39 cellular contexts compared by ENCODE assay signal in genomic region chr5:6111131-6111530, GRCh38.
"Had no signal": no experiment of that assay in that cellular context is flagged by ENCODE, and none has a peak within 500 bp of the region (broad histone marks: within the 10 kb centered on the region; RNA-seq: fewer than 3 reads in every experiment).

No MANE protein-coding gene starts in this region.

- H3K9me3 Mint-ChIP-seq: activated naive CD4-positive, alpha-beta T cell treated with anti-CD3 and anti-CD28 coated beads for 36 hours; activated naive CD4-positive, alpha-beta T cell treated with anti-CD3 and anti-CD28 coated beads, Interleukin-2, amount 10 ng/mL, durations not matched to agents 7 days and 5 days; activated naive CD4-positive, alpha-beta T cell treated with anti-CD3 and anti-CD28 coated beads, Interleukin-2, amount 50 U/mL, for 24 hours; activated naive CD4-positive, alpha-beta T cell treated with anti-CD3 and anti-CD28 coated beads, Interleukin-2, amount 50 U/mL, for 72 hours; activated naive CD8-positive, alpha-beta T cell treated with anti-CD3 and anti-CD28 coated beads for 36 hours; activated naive CD8-positive, alpha-beta T cell treated with anti-CD3 and anti-CD28 coated beads, Interleukin-2, amount 10 ng/mL, durations not matched to agents 7 days and 5 days; activated naive CD8-positive, alpha-beta T cell treated with anti-CD3 and anti-CD28 coated beads, Interleukin-2, amount 50 U/mL, for 24 hours; activated T-cell treated with anti-CD3 and anti-CD28 coated beads, Interleukin-2, amount 50 U/mL, for 24 hours; activated T-cell treated with anti-CD3 and anti-CD28 coated beads, Interleukin-2, amount 50 U/mL, for 4 hours; activated T-cell treated with anti-CD3 and anti-CD28 coated beads, Interleukin-2, amount 50 U/mL, for 72 hours; activated T-helper 1 cell treated with anti-CD3 and anti-CD28 coated beads, Interleukin-12 subunit alpha, Interleukin-12 subunit beta, Interleukin-2, Interleukin-4 antibody, amounts not matched to agents 30 ng/mL and 10 ng/mL and 1 ng/mL, durations not matched to agents 14 hours and 24 hours and 36 hours; activated T-helper 17 cell treated with anti-CD3 and anti-CD28 coated beads, Interleukin-2, amount 50 U/mL, for 72 hours; activated T-helper 2 cell treated with anti-CD3 and anti-CD28 coated beads, Interferon-gamma antibody, Interleukin-2, Interleukin-4, amounts not matched to agents 10 μg/mL and 5 μg/mL and 100 μg/mL, durations not matched to agents 14 hours and 24 hours and 36 hours; brain; central memory CD8-positive, alpha-beta T cell had no signal

- H3K4me3 Mint-ChIP-seq: activated naive CD4-positive, alpha-beta T cell treated with anti-CD3 and anti-CD28 coated beads for 36 hours; activated naive CD4-positive, alpha-beta T cell treated with anti-CD3 and anti-CD28 coated beads, Interleukin-2, amount 10 ng/mL, durations not matched to agents 7 days and 5 days; activated naive CD4-positive, alpha-beta T cell treated with anti-CD3 and anti-CD28 coated beads, Interleukin-2, amount 50 U/mL, for 24 hours; activated naive CD8-positive, alpha-beta T cell; activated naive CD8-positive, alpha-beta T cell treated with anti-CD3 and anti-CD28 coated beads for 36 hours; activated naive CD8-positive, alpha-beta T cell treated with anti-CD3 and anti-CD28 coated beads, Interleukin-2, amount 10 ng/mL, durations not matched to agents 7 days and 5 days; activated naive CD8-positive, alpha-beta T cell treated with anti-CD3 and anti-CD28 coated beads, Interleukin-2, amount 50 U/mL, for 24 hours; activated T-cell treated with anti-CD3 and anti-CD28 coated beads, Interleukin-2, amount 50 U/mL, for 24 hours; activated T-cell treated with anti-CD3 and anti-CD28 coated beads, Interleukin-2, amount 50 U/mL, for 4 hours; activated T-cell treated with anti-CD3 and anti-CD28 coated beads, Interleukin-2, amount 50 U/mL, for 72 hours; activated T-helper 1 cell treated with anti-CD3 and anti-CD28 coated beads, Interleukin-12 subunit alpha, Interleukin-12 subunit beta, Interleukin-2, Interleukin-4 antibody, amounts not matched to agents 30 ng/mL and 10 ng/mL and 1 ng/mL, durations not matched to agents 14 hours and 24 hours and 36 hours; activated T-helper 17 cell treated with anti-CD3 and anti-CD28 coated beads, Interleukin-2, amount 50 U/mL, for 72 hours; brain; central memory CD8-positive, alpha-beta T cell had no signal

- H3K27ac ChIP-seq: adrenal gland, ascending aorta, body of pancreas, brain microvascular endothelial cell, breast epithelium, cardiac muscle cell had no signal

- H3K27me3 Mint-ChIP-seq: activated naive CD4-positive, alpha-beta T cell treated with anti-CD3 and anti-CD28 coated beads, Interleukin-2, amount 10 ng/mL, durations not matched to agents 7 days and 5 days; activated naive CD4-positive, alpha-beta T cell treated with anti-CD3 and anti-CD28 coated beads, Interleukin-2, amount 50 U/mL, for 24 hours; activated naive CD8-positive, alpha-beta T cell; activated naive CD8-positive, alpha-beta T cell treated with anti-CD3 and anti-CD28 coated beads, Interleukin-2, amount 10 ng/mL, durations not matched to agents 7 days and 5 days; activated naive CD8-positive, alpha-beta T cell treated with anti-CD3 and anti-CD28 coated beads, Interleukin-2, amount 50 U/mL, for 24 hours; activated T-cell treated with anti-CD3 and anti-CD28 coated beads, Interleukin-2, amount 50 U/mL, for 24 hours; activated T-helper 17 cell treated with anti-CD3 and anti-CD28 coated beads, Interleukin-2, amount 50 U/mL, for 72 hours; brain; central memory CD8-positive, alpha-beta T cell had no signal

- FAIRE-seq: astrocyte, bronchial epithelial cell had no signal

- DNase-seq: activated effector memory CD4-positive, alpha-beta T cell treated with anti-CD3 and anti-CD28 coated beads, Interleukin-2, amount 50 U/mL, for 16 hours; activated effector memory CD4-positive, alpha-beta T cell treated with Interleukin-2 at 50 U/mL for 16 hours; activated gamma-delta T cell; activated gamma-delta T cell treated with Interleukin-2 at 50 U/mL for 16 hours; activated naive CD4-positive, alpha-beta T cell; activated naive CD4-positive, alpha-beta T cell treated with anti-CD3 and anti-CD28 coated beads for 36 hours; activated naive CD4-positive, alpha-beta T cell treated with anti-CD3 and anti-CD28 coated beads, Interleukin-2, amount 10 ng/mL, durations not matched to agents 7 days and 5 days; activated naive CD4-positive, alpha-beta T cell treated with anti-CD3 and anti-CD28 coated beads, Interleukin-2, amount 50 U/mL, for 16 hours; activated naive CD4-positive, alpha-beta T cell treated with Interleukin-2 at 50 U/mL for 16 hours; activated naive CD8-positive, alpha-beta T cell treated with anti-CD3 and anti-CD28 coated beads for 36 hours; activated naive CD8-positive, alpha-beta T cell treated with anti-CD3 and anti-CD28 coated beads, Interleukin-2, amount 10 ng/mL, durations not matched to agents 7 days and 5 days; activated naive CD8-positive, alpha-beta T cell treated with anti-CD3 and anti-CD28 coated beads, Interleukin-2, amount 50 U/mL, for 24 hours; activated T-cell treated with anti-CD3 and anti-CD28 coated beads, Interleukin-2, amount 50 U/mL, for 1 hour; activated T-cell treated with anti-CD3 and anti-CD28 coated beads, Interleukin-2, amount 50 U/mL, for 24 hours; activated T-cell treated with anti-CD3 and anti-CD28 coated beads, Interleukin-2, amount 50 U/mL, for 4 hours; activated T-cell treated with anti-CD3 and anti-CD28 coated beads, Interleukin-2, amount 50 U/mL, for 48 hours; activated T-cell treated with anti-CD3 and anti-CD28 coated beads, Interleukin-2, amount 50 U/mL, for 72 hours; adrenal gland; amniotic stem cell; amygdala; aorta; body of pancreas; brain microvascular endothelial cell; caudate nucleus; central memory CD4-positive, alpha-beta T cell; cerebellar nuclear complex had no signal

- H3K9me3 ChIP-seq: adrenal gland, ascending aorta, body of pancreas, breast epithelium had no signal

- H3K27ac Mint-ChIP-seq: activated naive CD4-positive, alpha-beta T cell treated with anti-CD3 and anti-CD28 coated beads for 36 hours; activated naive CD4-positive, alpha-beta T cell treated with anti-CD3 and anti-CD28 coated beads, Interleukin-2, amount 10 ng/mL, durations not matched to agents 7 days and 5 days; activated naive CD4-positive, alpha-beta T cell treated with anti-CD3 and anti-CD28 coated beads, Interleukin-2, amount 50 U/mL, for 24 hours; activated naive CD4-positive, alpha-beta T cell treated with anti-CD3 and anti-CD28 coated beads, Interleukin-2, amount 50 U/mL, for 72 hours; activated naive CD8-positive, alpha-beta T cell; activated naive CD8-positive, alpha-beta T cell treated with anti-CD3 and anti-CD28 coated beads for 36 hours; activated naive CD8-positive, alpha-beta T cell treated with anti-CD3 and anti-CD28 coated beads, Interleukin-2, amount 10 ng/mL, durations not matched to agents 7 days and 5 days; activated naive CD8-positive, alpha-beta T cell treated with anti-CD3 and anti-CD28 coated beads, Interleukin-2, amount 50 U/mL, for 24 hours; activated T-cell treated with anti-CD3 and anti-CD28 coated beads, Interleukin-2, amount 50 U/mL, for 24 hours; activated T-cell treated with anti-CD3 and anti-CD28 coated beads, Interleukin-2, amount 50 U/mL, for 72 hours; activated T-helper 1 cell treated with anti-CD3 and anti-CD28 coated beads, Interleukin-12 subunit alpha, Interleukin-12 subunit beta, Interleukin-2, Interleukin-4 antibody, amounts not matched to agents 30 ng/mL and 10 ng/mL and 1 ng/mL, durations not matched to agents 14 hours and 24 hours and 36 hours; activated T-helper 17 cell treated with anti-CD3 and anti-CD28 coated beads, Interleukin-2, amount 50 U/mL, for 72 hours; activated T-helper 2 cell treated with anti-CD3 and anti-CD28 coated beads, Interferon-gamma antibody, Interleukin-2, Interleukin-4, amounts not matched to agents 10 μg/mL and 5 μg/mL and 100 μg/mL, durations not matched to agents 14 hours and 24 hours and 36 hours had no signal

- H3K4me1 ChIP-seq: adrenal gland, ascending aorta, body of pancreas, breast epithelium had no signal

- H3K27me3 ChIP-seq: adrenal gland, ascending aorta, body of pancreas, brain microvascular endothelial cell, breast epithelium, cardiac muscle cell had no signal

- H3K4me1 Mint-ChIP-seq: activated naive CD4-positive, alpha-beta T cell treated with anti-CD3 and anti-CD28 coated beads, Interleukin-2, amount 10 ng/mL, durations not matched to agents 7 days and 5 days; activated naive CD4-positive, alpha-beta T cell treated with anti-CD3 and anti-CD28 coated beads, Interleukin-2, amount 50 U/mL, for 24 hours; activated naive CD8-positive, alpha-beta T cell treated with anti-CD3 and anti-CD28 coated beads for 36 hours; activated naive CD8-positive, alpha-beta T cell treated with anti-CD3 and anti-CD28 coated beads, Interleukin-2, amount 10 ng/mL, durations not matched to agents 7 days and 5 days; activated naive CD8-positive, alpha-beta T cell treated with anti-CD3 and anti-CD28 coated beads, Interleukin-2, amount 50 U/mL, for 24 hours; activated T-helper 17 cell treated with anti-CD3 and anti-CD28 coated beads, Interleukin-2, amount 50 U/mL, for 72 hours; central memory CD8-positive, alpha-beta T cell had no signal

- H3K36me3 ChIP-seq: adrenal gland, ascending aorta, brain microvascular endothelial cell, breast epithelium, cardiac muscle cell had no signal

- H3K36me3 Mint-ChIP-seq: activated naive CD4-positive, alpha-beta T cell treated with anti-CD3 and anti-CD28 coated beads, Interleukin-2, amount 10 ng/mL, durations not matched to agents 7 days and 5 days; activated naive CD4-positive, alpha-beta T cell treated with anti-CD3 and anti-CD28 coated beads, Interleukin-2, amount 50 U/mL, for 24 hours; activated naive CD4-positive, alpha-beta T cell treated with anti-CD3 and anti-CD28 coated beads, Interleukin-2, amount 50 U/mL, for 72 hours; activated naive CD8-positive, alpha-beta T cell; activated naive CD8-positive, alpha-beta T cell treated with anti-CD3 and anti-CD28 coated beads for 36 hours; activated naive CD8-positive, alpha-beta T cell treated with anti-CD3 and anti-CD28 coated beads, Interleukin-2, amount 10 ng/mL, durations not matched to agents 7 days and 5 days; brain had no signal

- H3K4me3 ChIP-seq: adrenal gland, ascending aorta, body of pancreas, breast epithelium, cardiac muscle cell had no signal

- ATAC-seq: activated naive CD4-positive, alpha-beta T cell treated with anti-CD3 and anti-CD28 coated beads, Interleukin-2, amount 50 U/mL, for 72 hours; activated naive CD8-positive, alpha-beta T cell treated with anti-CD3 and anti-CD28 coated beads, Interleukin-2, amount 50 U/mL, for 24 hours; activated T-cell treated with anti-CD3 and anti-CD28 coated beads, Interleukin-2, amount 50 U/mL, for 4 hours; activated T-cell treated with anti-CD3 and anti-CD28 coated beads, Interleukin-2, amount 50 U/mL, for 72 hours; activated T-helper 17 cell treated with anti-CD3 and anti-CD28 coated beads, Interleukin-2, amount 50 U/mL, for 72 hours; body of pancreas had no signal
